In the genomic region with DNA sequence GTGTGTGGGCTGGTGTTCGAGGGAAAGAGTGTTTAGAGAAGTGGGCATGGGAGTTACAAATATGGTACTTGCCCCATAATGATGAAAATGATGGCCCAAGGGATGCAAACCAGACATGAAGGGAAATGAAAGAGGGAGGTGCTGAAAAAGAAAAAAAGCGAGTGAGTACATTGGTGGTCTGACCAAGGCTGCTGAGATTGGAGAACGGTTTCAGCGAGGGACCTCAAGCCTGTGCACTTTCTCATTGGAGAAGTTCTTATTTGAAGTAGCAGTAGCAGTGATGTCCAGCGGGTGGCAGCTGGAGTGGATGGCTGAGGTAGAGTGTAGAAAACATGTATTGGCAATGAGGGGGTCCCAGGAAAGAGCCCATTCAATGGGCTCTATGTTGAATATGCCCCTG, we compare ENCODE assay signal across 10 cellular contexts. TPM values are rescaled to one million over a fixed set of nuclear protein-coding genes. Genes with fewer than 3 reads are reported as not detected.
DNase-seq lines count a peak whose midpoint lies in the region; ATAC-seq and TF ChIP-seq lines count a peak whose summit lies in the region.
"Had no signal": no experiment of that assay in that cellular context is flagged by ENCODE, and none has a peak within 500 bp of the region (broad histone marks: within the 10 kb centered on the region; RNA-seq: fewer than 3 reads in every experiment).

No MANE protein-coding gene starts in this region.

- peak; percentile 15 for TF ChIP-seq POLR2A in GM19099 (IDR thresholded peaks at IDR 0.05; ENCODE audit: extremely low read depth, insufficient read length, low read depth)

- DNase-seq in ELR (ENCODE audit: low read depth), result peak; percentile 24
- no peak for DNase-seq in epithelial cell of proximal tubule (ENCODE audit: low read depth)
- DNase-seq in GM03348 (ENCODE audit: low spot score), result no peak
- DNase-seq in dedifferentiated amniotic fluid mesenchymal stem cell (ENCODE audit: extremely low spot score), result no peak
- no peak for DNase-seq in amygdala (lab: John Stamatoyannopoulos, UW)
- DNase-seq: DMS153, NCI-H1417 treated with DMSO at 0.1 percent for 48 hours had no signal

- peak; percentile 45 for TF ChIP-seq CTCF in epithelial cell of proximal tubule (conservative IDR thresholded peaks at IDR 0.05; ENCODE audit: low read depth, low read length)

- ATAC-seq in HG03354 (IDR thresholded peaks at IDR 0.05; ENCODE audit: poor library complexity, severe bottlenecking, unreplicated experiment) (peak; percentile 56), GM19023 (IDR thresholded peaks at IDR 0.05; ENCODE audit: unreplicated experiment) (no peak)

- H3K4me3 ChIP-seq in epithelial cell of proximal tubule (ENCODE audit: low read depth, low read length), result no peak overlapping the region

RNA-seq across cellular contexts. Expression of gene TNFAIP3, which starts 54.8 kb away (rescaled TPM):
- 10.6 and 13.6 TPM in 2 replicates for total RNA-seq in epithelial cell of proximal tubule
